In genomic region chr1:31381394-31382287, GRCh38 we compare ENCODE assay signal across 16 cellular contexts. TPM values are rescaled to one million over a fixed set of nuclear protein-coding genes. Genes with fewer than 3 reads are reported as not detected.
DNase-seq lines count a peak whose midpoint lies in the region; ATAC-seq and TF ChIP-seq lines count a peak whose summit lies in the region.
"Had no signal": no experiment of that assay in that cellular context is flagged by ENCODE, and none has a peak within 500 bp of the region (broad histone marks: within the 10 kb centered on the region; RNA-seq: fewer than 3 reads in every experiment).

No MANE protein-coding gene starts in this region.

- in situ Hi-C loops in HAP-1 (cut with MboI; ENCODE audit: low sequenced_read_pairs) = no loop called here

- H3K36me3 ChIP-seq in PC-3 (ENCODE audit: low read depth, low read length) = no peaks in the 10 kb centered on the region
- H3K36me3 ChIP-seq in prostate gland = no peaks in the 10 kb centered on the region
- H3K36me3 ChIP-seq in HAP-1 (replicated peaks) = no peaks in the 10 kb centered on the region
- H3K36me3 ChIP-seq: tibial artery had no signal

- intact Hi-C loops in PC-3 (cut with micrococcal nuclease) = no loop called here
- intact Hi-C loops in prostate gland (cut with DNase I) = no loop called here

- no peak for TF ChIP-seq POLR2A in prostate gland (IDR thresholded peaks at IDR 0.05)

- TF ChIP-seq CTCF in AG04450 (IDR thresholded peaks at IDR 0.05; ENCODE audit: low read depth, low read length) (no peak), PC-3 (conservative IDR thresholded peaks at IDR 0.05; ENCODE audit: low read depth, low read length) (no peak), foreskin keratinocyte (conservative IDR thresholded peaks at IDR 0.05) (no peak), prostate gland (IDR thresholded peaks at IDR 0.05) (no peak)

- H3K9ac ChIP-seq in PC-3 (ENCODE audit: low read length) = no peak overlapping the region

- H2AFZ ChIP-seq in PC-3 (ENCODE audit: low read length) = no peak overlapping the region

- H3K27me3 ChIP-seq in AG04450 (ENCODE audit: control insufficient read depth, insufficient read depth, low read length) (no peaks in the 10 kb centered on the region), PC-3 (ENCODE audit: low read length) (no peaks in the 10 kb centered on the region), foreskin keratinocyte (no peaks in the 10 kb centered on the region), prostate gland (replicated peaks; ENCODE audit: insufficient read depth) (no peaks in the 10 kb centered on the region), HAP-1 (ENCODE audit: low read depth) (no peaks in the 10 kb centered on the region)
- H3K27me3 ChIP-seq: tibial artery had no signal

- no peak for DNase-seq in AG04450 (ENCODE audit: low read depth, low spot score)
- peak; percentile 83 for DNase-seq in PC-3
- DNase-seq in fibroblast of peridontal ligament (ENCODE audit: extremely low read depth) = peak; percentile 55
- DNase-seq in myocyte (ENCODE audit: low read depth) = peak; percentile 91
- DNase-seq in foreskin keratinocyte = no peak
- DNase-seq in prostate gland (ENCODE audit: low spot score) = no peak
- no peak for DNase-seq in HAP-1 (ENCODE audit: low spot score in 2 of 2)
- DNase-seq: activated CD4-positive, alpha-beta T cell treated with anti-CD3 and anti-CD28 coated beads, Interleukin-2, amount 10 ng/mL, durations not matched to agents 7 days and 5 days; effector CD4-positive, alpha-beta T cell; NCI-H1417 treated with DMSO at 0.1 percent for 48 hours; NCI-H526; nucleus accumbens; tibial artery had no signal

- peak overlapping the region; percentile 42 for H3K4me2 ChIP-seq in PC-3 (ENCODE audit: low read length)

- no peaks in the 10 kb centered on the region for H3F3A ChIP-seq in PC-3 (ENCODE audit: low read length, unreplicated experiment)

- H3K4me1 ChIP-seq in PC-3 (ENCODE audit: insufficient read depth, low read length) (peaks cover 44% of the 10 kb centered on the region), foreskin keratinocyte (peaks cover 8% of the 10 kb centered on the region), prostate gland (replicated peaks) (no peaks in the 10 kb centered on the region), HAP-1 (no peaks in the 10 kb centered on the region)

- H3K9me3 Mint-ChIP-seq in stimulated activated memory B cell treated with anti-CD40 and anti-IgM and Interleukin-4, amounts not matched to agents 10 μg/mL and 1 μg/mL and 100 μg/mL, for 72 hours = no peaks in the 10 kb centered on the region
- H3K9me3 Mint-ChIP-seq: activated CD4-positive, alpha-beta T cell treated with anti-CD3 and anti-CD28 coated beads, Interleukin-2, amount 10 ng/mL, durations not matched to agents 7 days and 5 days had no signal

- H3K4me3 ChIP-seq in AG04450 (ENCODE audit: low read depth, low read length) (no peak overlapping the region), PC-3 (ENCODE audit: low read length) (no peak overlapping the region), prostate gland (no peak overlapping the region), HAP-1 (no peak overlapping the region)
- H3K4me3 ChIP-seq: tibial artery had no signal

- H3K9me2 ChIP-seq in PC-3 (replicated peaks; ENCODE audit: low read length) = no peaks in the 10 kb centered on the region

- peak overlapping the region; percentile 2 for H3K27ac ChIP-seq in AG04450 (ENCODE audit: low read depth, low read length)
- peak overlapping the region; percentile 45 for H3K27ac ChIP-seq in PC-3 (ENCODE audit: low read length)
- H3K27ac ChIP-seq in foreskin keratinocyte = no peak overlapping the region
- no peak overlapping the region for H3K27ac ChIP-seq in prostate gland

- no peaks in the 10 kb centered on the region for H3K9me3 ChIP-seq in AG04450 (ENCODE audit: control insufficient read depth, insufficient read depth, low read length)
- no peaks in the 10 kb centered on the region for H3K9me3 ChIP-seq in PC-3 (ENCODE audit: low read length)
- no peaks in the 10 kb centered on the region for H3K9me3 ChIP-seq in prostate gland
- H3K9me3 ChIP-seq in HAP-1 = no peaks in the 10 kb centered on the region
- H3K9me3 ChIP-seq: tibial artery had no signal

- no peaks in the 10 kb centered on the region for H3K79me2 ChIP-seq in PC-3 (ENCODE audit: low read length)

- peaks cover 76% of the 10 kb centered on the region for H3K27me3 Mint-ChIP-seq in stimulated activated memory B cell treated with anti-CD40 and anti-IgM and Interleukin-4, amounts not matched to agents 10 μg/mL and 1 μg/mL and 100 μg/mL, for 72 hours

- CTCF ChIA-PET in AG04450 (lab: Charles Lee) (interaction anchor here (1.7 kb wide), 1 partner anchor 13 kb away, joined by 5 read pairs; no protein-coding TSS in a partner anchor), PC-3 (lab: Charles Lee) (no interaction called here)

- H3K36me3 Mint-ChIP-seq in stimulated activated memory B cell treated with anti-CD40 and anti-IgM and Interleukin-4, amounts not matched to agents 10 μg/mL and 1 μg/mL and 100 μg/mL, for 72 hours = no peaks in the 10 kb centered on the region

- no peaks in the 10 kb centered on the region for H4K20me1 ChIP-seq in PC-3 (ENCODE audit: low read length)

- POLR2A ChIA-PET in AG04450 (lab: Yijun Ruan, JAX) (no interaction called here), PC-3 (lab: Charles Lee; ENCODE audit: unreplicated experiment) (no interaction called here)

- ATAC-seq in PC-3 (peak; percentile 72), foreskin keratinocyte (no peak)
- no peak for ATAC-seq in stimulated activated memory B cell treated with anti-CD40 and anti-IgM and Interleukin-4, amounts not matched to agents 10 μg/mL and 1 μg/mL and 100 μg/mL, for 72 hours
- ATAC-seq: left lobe of liver had no signal

- H3K27ac Mint-ChIP-seq in stimulated activated memory B cell treated with anti-CD40 and anti-IgM and Interleukin-4, amounts not matched to agents 10 μg/mL and 1 μg/mL and 100 μg/mL, for 72 hours = no peak overlapping the region
- H3K27ac Mint-ChIP-seq: activated CD4-positive, alpha-beta T cell treated with anti-CD3 and anti-CD28 coated beads, Interleukin-2, amount 10 ng/mL, durations not matched to agents 7 days and 5 days had no signal

- H3K4me3 Mint-ChIP-seq in stimulated activated memory B cell treated with anti-CD40 and anti-IgM and Interleukin-4, amounts not matched to agents 10 μg/mL and 1 μg/mL and 100 μg/mL, for 72 hours = no peak overlapping the region
- H3K4me3 Mint-ChIP-seq: activated CD4-positive, alpha-beta T cell treated with anti-CD3 and anti-CD28 coated beads, Interleukin-2, amount 10 ng/mL, durations not matched to agents 7 days and 5 days had no signal

- no peaks in the 10 kb centered on the region for H3K4me1 Mint-ChIP-seq in stimulated activated memory B cell treated with anti-CD40 and anti-IgM and Interleukin-4, amounts not matched to agents 10 μg/mL and 1 μg/mL and 100 μg/mL, for 72 hours

- no TSS peak for BruUV-seq in PC-3 (replicated peaks; lab: Mats Ljungman, UMichigan)

- 79% methylated on average over 6 of the region's 6 CpGs for WGBS in prostate gland

RNA-seq across cellular contexts. Expression of gene FABP3, which starts 8.8 kb away (rescaled TPM):
- polyA plus RNA-seq in AG04450 (2011; rRNA removed) = 14.5 and 19.8 TPM in 2 replicates
- polyA minus RNA-seq in AG04450 (2011; rRNA and poly(A)+ RNA removed) = 11.0 and 11.4 TPM in 2 replicates
- total RNA-seq in PC-3 (2014; rRNA removed) = 0.40 TPM in 1 of 2 replicates, not detected in the other
- total RNA-seq in myocyte = 380 and 601 TPM in 2 replicates
- 786 TPM for polyA plus RNA-seq in myocyte (2012)
- 3.4 and 4.5 TPM in 2 replicates for total RNA-seq in foreskin keratinocyte
- polyA plus RNA-seq in foreskin keratinocyte = 5.7 and 5.9 TPM in 2 replicates
- total RNA-seq in prostate gland = 10 to 100 TPM; 25.0 to 54.1 TPM
- total RNA-seq: activated CD4-positive, alpha-beta T cell treated with anti-CD3 and anti-CD28 coated beads, Interleukin-2, amount 10 ng/mL, durations not matched to agents 7 days and 5 days; T-helper 2 cell treated with Interferon-gamma antibody and Interleukin-4, amounts not matched to agents 100 ng/mL and 5 ng/mL, for 36 hours had no signal

RNA-seq across cellular contexts. Expression of gene SERINC2, which starts 31.4 kb away (rescaled TPM):
- polyA plus RNA-seq in AG04450 (2011; rRNA removed) (46.0 and 61.3 TPM in 2 replicates), foreskin keratinocyte (328 and 341 TPM in 2 replicates)
- 50.1 and 77.3 TPM in 2 replicates for polyA minus RNA-seq in AG04450 (2011; rRNA and poly(A)+ RNA removed)
- total RNA-seq in PC-3 (2014; rRNA removed) (44.6 and 51.5 TPM in 2 replicates), myocyte (210 and 313 TPM in 2 replicates), foreskin keratinocyte (153 and 158 TPM in 2 replicates), prostate gland (100 to 1,000 TPM in 1 of 2 donors, 10 to 100 TPM in 1; 76.1 to 110 TPM)
- polyA plus RNA-seq in myocyte (2012) = 190 TPM
- total RNA-seq: T-helper 2 cell treated with Interferon-gamma antibody and Interleukin-4, amounts not matched to agents 100 ng/mL and 5 ng/mL, for 36 hours had no signal

Comparison
In these comparisons a context has a peak if more than half of its experiments do, and no peak if none do; other contexts are left out.
1. DNase-seq: peak in PC-3 (single experiment), fibroblast of peridontal ligament (single experiment) and myocyte (single experiment); none in AG04450 (single experiment), foreskin keratinocyte (0 of 2), prostate gland (single experiment) and HAP-1 (0 of 2).
2. H3K27ac ChIP-seq: peak in AG04450 (single experiment) and PC-3 (single experiment); none in foreskin keratinocyte (single experiment) and prostate gland (0 of 2).